In the genomic region with DNA sequence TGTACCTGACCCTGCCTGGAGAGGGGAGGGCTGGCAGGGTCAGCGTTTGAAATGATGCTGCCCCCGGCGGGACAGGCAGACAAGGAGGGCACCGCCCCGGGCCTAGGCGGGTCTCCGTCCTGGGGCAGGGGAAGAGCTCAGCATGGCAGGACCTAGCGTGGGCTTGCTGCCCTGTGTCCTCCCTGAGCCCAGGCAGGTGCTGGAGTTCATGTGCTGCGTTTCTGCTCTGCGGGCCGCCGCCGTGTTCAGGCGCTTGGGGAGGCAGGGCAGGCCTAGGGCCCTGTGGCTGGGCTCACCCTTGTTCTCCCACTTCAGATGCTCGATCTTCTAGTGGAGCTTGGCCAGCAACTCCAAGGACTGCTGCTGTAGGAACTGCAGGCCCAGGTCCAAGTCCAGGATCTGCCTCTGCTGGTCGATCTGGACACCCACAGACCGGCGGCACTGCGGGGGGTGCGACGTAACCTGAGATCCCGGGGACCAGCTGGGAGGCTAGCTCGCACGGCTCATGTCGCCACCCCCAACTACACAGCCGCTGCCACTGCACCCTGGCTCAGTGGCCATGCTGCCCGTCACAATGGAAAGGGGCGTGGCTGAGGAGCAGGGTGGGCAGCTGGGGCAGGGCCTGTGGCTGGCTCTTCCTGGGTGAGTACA, we compare ENCODE assay signal across 13 cellular contexts.
DNase-seq lines count a peak whose midpoint lies in the region; TF ChIP-seq lines count a peak whose summit lies in the region.
"Had no signal": no experiment of that assay in that cellular context is flagged by ENCODE, and none has a peak within 500 bp of the region (broad histone marks: within the 10 kb centered on the region; RNA-seq: fewer than 3 reads in every experiment).

No MANE protein-coding gene starts in this region.

- no peaks in the 10 kb centered on the region for H3K4me1 Mint-ChIP-seq in osteocyte (ENCODE audit: unreplicated experiment)

- peak in 3 of 6 experiments; percentile 21 to 47 (median 32) for TF ChIP-seq CTCF in thyroid gland (IDR thresholded peaks at IDR 0.05)
- no peak for TF ChIP-seq CTCF in osteocyte (IDR thresholded peaks at IDR 0.05)

- intact Hi-C loops in thyroid gland (cut with DNase I): no loop called here

- H3K27ac ChIP-seq in SJCRH30: no peak overlapping the region
- H3K27ac ChIP-seq in thyroid gland: peak overlapping the region in 2 of 3 donors; percentile 43 to 53
- H3K27ac ChIP-seq: Peyer's patch, psoas muscle had no signal

- no peaks in the 10 kb centered on the region for H3K9me3 Mint-ChIP-seq in osteocyte (ENCODE audit: unreplicated experiment)

- 47 to 48% methylated on average over 5 to 19 of the region's 28 CpGs for WGBS in thyroid gland, 2 donors

- no peaks in the 10 kb centered on the region for H3K9me3 ChIP-seq in SJCRH30 (replicated peaks)
- H3K9me3 ChIP-seq in thyroid gland: no peaks in the 10 kb centered on the region
- H3K9me3 ChIP-seq: Peyer's patch, psoas muscle had no signal

- no peaks in the 10 kb centered on the region for H3K27me3 Mint-ChIP-seq in osteocyte (ENCODE audit: unreplicated experiment)

- H3K36me3 ChIP-seq in SJCRH30 (0 out of 2 replicates have a peak, but pooled peaks cover 2% of the 10 kb centered on the region), thyroid gland (peaks cover 8 to 10% of the 10 kb centered on the region in 2 donors)

- H3K4me3 Mint-ChIP-seq in osteocyte (ENCODE audit: unreplicated experiment): no peak overlapping the region

- H3K4me3 ChIP-seq in SJCRH30: no peak overlapping the region
- H3K4me3 ChIP-seq in thyroid gland (replicated peaks in 1 of 3): no peak overlapping the region
- H3K4me3 ChIP-seq: Peyer's patch, psoas muscle had no signal

- H3K27me3 ChIP-seq in SJCRH30: no peaks in the 10 kb centered on the region
- no peaks in the 10 kb centered on the region for H3K27me3 ChIP-seq in thyroid gland
- H3K27me3 ChIP-seq: Peyer's patch had no signal

- H3K4me1 ChIP-seq in SJCRH30 (peaks cover 3% of the 10 kb centered on the region; the same call in 1 of the 2 replicates), thyroid gland (no peaks in the 10 kb centered on the region)
- H3K4me1 ChIP-seq: Peyer's patch, psoas muscle had no signal

- no peaks in the 10 kb centered on the region for H3K36me3 Mint-ChIP-seq in osteocyte (ENCODE audit: unreplicated experiment)

- DNase-seq in NCI-H748 (lab: John Stamatoyannopoulos, UW; ENCODE audit: unreplicated experiment) (peak; percentile 9), NCI-H748 treated with DMSO at 0.1 percent for 48 hours (lab: John Stamatoyannopoulos, UW) (no peak), SJCRH30 (peak; percentile 87), iPS-NIHi11 (ENCODE audit: low spot score) (peak; percentile 88), thyroid gland (peak; percentile 94 to 96), AML-193 (lab: John Stamatoyannopoulos, UW) (no peak), osteocyte (ENCODE audit: extremely low spot score, unreplicated experiment) (no peak), COLO829 (ENCODE audit: low spot score) (no peak)
- DNase-seq: activated CD8-positive, alpha-beta memory T cell treated with anti-CD3 and anti-CD28 coated beads, Interleukin-2, amount 50 U/mL, for 48 hours; erythroblast; psoas muscle; stimulated activated CD4-positive, alpha-beta T cell treated with anti-CD3 and anti-CD28 coated beads, Interleukin-4, amount 100 ng/mL, for 24 hours had no signal

- no peak overlapping the region for H3K27ac Mint-ChIP-seq in osteocyte (ENCODE audit: unreplicated experiment)

- no peak for TF ChIP-seq POLR2A in thyroid gland (IDR thresholded peaks at IDR 0.05)

Comparison
In these comparisons a context has a peak if more than half of its experiments do, and no peak if none do; other contexts are left out.
1. DNase-seq: peak in NCI-H748 (single experiment), SJCRH30 (2 of 2), iPS-NIHi11 (single experiment) and thyroid gland (2 of 2); none in NCI-H748 treated with DMSO at 0.1 percent for 48 hours (single experiment), AML-193 (0 of 2), osteocyte (single experiment) and COLO829 (single experiment).